Comparison of ENCODE assay signal across 33 cellular contexts in genomic region chr7:153413199-153413539, GRCh38.
"Had no signal": no experiment of that assay in that cellular context is flagged by ENCODE, and none has a peak within 500 bp of the region (broad histone marks: within the 10 kb centered on the region; RNA-seq: fewer than 3 reads in every experiment).

No MANE protein-coding gene starts in this region.

- H3K9me3 ChIP-seq: MG63 had no signal

- DNase-seq: Kasumi-1, MG63, MM.1S, MV-4-11, NCI-H1048, NCI-H1092, NCI-H1092 treated with DMSO at 0.1 percent for 48 hours, NCI-H1105, NCI-H1105 treated with DMSO at 0.1 percent for 48 hours, NCI-H1417, NCI-H1417 treated with DMSO at 0.1 percent for 48 hours, NCI-H1436, NCI-H1436 treated with DMSO at 0.1 percent for 48 hours, NCI-H1694, NCI-H1694 treated with DMSO at 0.1 percent for 48 hours, NCI-H187, NCI-H187 treated with DMSO at 0.1 percent for 48 hours, NCI-H2029, NCI-H2029 treated with DMSO at 0.1 percent for 48 hours, NCI-H2081, NCI-H2081 treated with DMSO at 0.1 percent for 48 hours, NCI-H2107, NCI-H2171, NCI-H2171 treated with DMSO at 0.1 percent for 48 hours, NCI-H2227 treated with DMSO at 0.1 percent for 48 hours, NCI-H226, NCI-H345, NCI-H446, NCI-H446 treated with DMSO at 0.1 percent for 48 hours, NCI-H510A, NCI-H510A treated with DMSO at 0.1 percent for 48 hours, NCI-H524, NCI-H524 treated with DMSO at 0.1 percent for 48 hours had no signal

- H3K36me3 ChIP-seq: MG63 had no signal

- H3K4me3 ChIP-seq: MG63 had no signal

- H3K27me3 ChIP-seq: MG63 had no signal
